Comparison of ENCODE assay signal across 25 cellular contexts in the genomic region with DNA sequence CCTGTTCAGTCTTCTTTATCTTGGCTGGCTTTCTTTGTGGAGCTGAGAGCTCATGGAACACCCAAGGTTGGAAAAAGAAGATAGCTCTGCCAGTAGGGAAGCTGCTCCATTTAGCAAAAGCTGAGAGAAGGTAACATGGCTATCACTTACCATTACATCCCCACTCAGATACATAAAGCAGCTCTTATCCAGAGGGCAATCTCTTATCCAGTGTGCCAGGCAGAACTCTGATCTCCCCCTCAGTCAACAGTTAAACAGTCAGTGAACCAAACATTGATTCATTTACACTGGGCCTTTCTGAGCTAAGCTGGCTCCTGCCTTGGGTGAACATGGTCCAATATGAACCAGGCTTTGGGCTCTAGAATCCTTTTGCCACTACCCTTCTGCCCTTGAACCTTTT.
"Had no signal": no experiment of that assay in that cellular context is flagged by ENCODE, and none has a peak within 500 bp of the region (broad histone marks: within the 10 kb centered on the region; RNA-seq: fewer than 3 reads in every experiment).

No MANE protein-coding gene starts in this region.

- H3K27ac ChIP-seq: neural progenitor cell, ovary, parathyroid adenoma, psoas muscle, right lobe of liver, sigmoid colon, stomach, thoracic aorta, thyroid gland, tibial nerve, upper lobe of left lung, vagina had no signal

- H3K4me2 ChIP-seq: neural progenitor cell had no signal

- H3K9ac ChIP-seq: neural progenitor cell, parathyroid adenoma had no signal

- H3K4me1 ChIP-seq: neural progenitor cell, parathyroid adenoma, psoas muscle, right lobe of liver, stomach, thyroid gland, upper lobe of left lung, vagina had no signal

- FAIRE-seq: small intestine, urothelium cell line had no signal

- H3K9me3 ChIP-seq: ovary, psoas muscle, right lobe of liver, sigmoid colon, stomach, thoracic aorta, thyroid gland, tibial nerve, upper lobe of left lung, vagina had no signal

- DNase-seq: occipital lobe; ovary; posterior cingulate gyrus; psoas muscle; right cardiac atrium; right lobe of liver; sigmoid colon; small intestine; stimulated activated CD4-positive, alpha-beta T cell treated with anti-CD3 and anti-CD28 coated beads, Interleukin-15, amount 100 ng/mL, for 24 hours; stimulated activated CD4-positive, alpha-beta T cell treated with anti-CD3 and anti-CD28 coated beads, Interleukin-2, amount 100 ng/mL, for 24 hours; stimulated activated CD4-positive, alpha-beta T cell treated with anti-CD3 and anti-CD28 coated beads, Interleukin-2, amount 100 ng/mL, for 48 hours; stimulated activated CD4-positive, alpha-beta T cell treated with anti-CD3 and anti-CD28 coated beads, Interleukin-4, amount 100 ng/mL, for 24 hours; stimulated activated naive B cell treated with anti-CD40 and anti-IgM and Interleukin-4, amounts not matched to agents 10 μg/mL and 1 μg/mL and 100 μg/mL, for 72 hours; stimulated activated naive CD4-positive, alpha-beta T cell treated with Interleukin-2 at 50 U/mL for 16 hours; stomach; thyroid gland; trophoblast cell; upper lobe of left lung had no signal

- H3K36me3 ChIP-seq: neural progenitor cell, ovary, right lobe of liver, sigmoid colon, stomach, thoracic aorta, thyroid gland, tibial nerve, upper lobe of left lung, vagina had no signal

- H2AFZ ChIP-seq: neural progenitor cell, parathyroid adenoma had no signal

- H3K4me3 ChIP-seq: neural progenitor cell, ovary, psoas muscle, right lobe of liver, sigmoid colon, stomach, thoracic aorta, thyroid gland, tibial nerve, upper lobe of left lung, vagina had no signal

- ATAC-seq: psoas muscle; right cardiac atrium; right lobe of liver; stimulated activated effector memory CD8-positive, alpha-beta T cell treated with anti-CD3 and anti-CD28 coated beads, Interleukin-12 subunit alpha, Interleukin-12 subunit beta, amount 100 ng/mL, for 72 hours; stimulated activated naive B cell treated with anti-CD40 and anti-IgM and Interleukin-4, amounts not matched to agents 10 μg/mL and 1 μg/mL and 100 μg/mL, for 72 hours had no signal

- H3K79me2 ChIP-seq: parathyroid adenoma had no signal

- H3K27me3 ChIP-seq: neural progenitor cell, ovary, right lobe of liver, sigmoid colon, stomach, thyroid gland, tibial nerve, upper lobe of left lung, vagina had no signal
